In genomic region chr15:41930221-41930866, GRCh38 we compare ENCODE assay signal across 1 cellular context.
TF ChIP-seq lines count a peak whose summit lies in the region.

No MANE protein-coding gene starts in this region.

TF ChIP-seq in HEK293, 187 proteins besides CTCF, POLR2A, EP300 and RAD21 (continued from another document and continues in another):
- TF ChIP-seq ZSCAN18 (tag by site-specific recombination; IDR thresholded peaks at IDR 0.05), result no peak
- TF ChIP-seq ZNF707 (tag by site-specific recombination; IDR thresholded peaks at IDR 0.05), result no peak
- no peak for TF ChIP-seq ZBTB49 (tag by site-specific recombination; IDR thresholded peaks at IDR 0.05; ENCODE audit: low read depth)
- TF ChIP-seq ZNF24 (tag by site-specific recombination; IDR thresholded peaks at IDR 0.05), result no peak
- TF ChIP-seq ZNF366 (tag by site-specific recombination; conservative IDR thresholded peaks at IDR 0.05), result peak; percentile 16; the same call in 1 of the 2 replicates
- TF ChIP-seq ZNF433 (tag by site-specific recombination; IDR thresholded peaks at IDR 0.05; ENCODE audit: low read depth), result no peak
- no peak for TF ChIP-seq ZBTB8A (tag by site-specific recombination; IDR thresholded peaks at IDR 0.05)
- TF ChIP-seq INSM2 (tag by site-specific recombination; IDR thresholded peaks at IDR 0.05), result peak; percentile 86
- no peak for TF ChIP-seq ZNF266 (tag by site-specific recombination; IDR thresholded peaks at IDR 0.05; ENCODE audit: low read depth)
- TF ChIP-seq ZSCAN23 (tag by site-specific recombination; IDR thresholded peaks at IDR 0.05), result no peak
- TF ChIP-seq ZNF473 (tag by site-specific recombination; IDR thresholded peaks at IDR 0.05), result no peak
- TF ChIP-seq TCF7L2 (IDR thresholded peaks at IDR 0.05; ENCODE audit: borderline replicate concordance, low read depth, low read length), result no peak
- TF ChIP-seq ZNF645 (tag by site-specific recombination; IDR thresholded peaks at IDR 0.05), result no peak
- no peak for TF ChIP-seq GLI4 (tag by site-specific recombination; IDR thresholded peaks at IDR 0.05)
- no peak for TF ChIP-seq KLF16 (tag by site-specific recombination; IDR thresholded peaks at IDR 0.05)
- TF ChIP-seq SALL2 (tag by site-specific recombination; IDR thresholded peaks at IDR 0.05; ENCODE audit: borderline replicate concordance), result no peak
- no peak for TF ChIP-seq ZNF2 (tag by site-specific recombination; IDR thresholded peaks at IDR 0.05)
- no peak for TF ChIP-seq SCRT1 (tag by site-specific recombination; IDR thresholded peaks at IDR 0.05; ENCODE audit: borderline replicate concordance)
- TF ChIP-seq ZNF529 (tag by site-specific recombination; IDR thresholded peaks at IDR 0.05; ENCODE audit: insufficient replicate concordance), result no peak
- no peak for TF ChIP-seq HOXC10 (CRISPR knock-in tag; IDR thresholded peaks at IDR 0.05)
- TF ChIP-seq ZNF747 (tag by site-specific recombination; IDR thresholded peaks at IDR 0.05), result no peak
- TF ChIP-seq ZNF843 (tag by site-specific recombination; IDR thresholded peaks at IDR 0.05), result 0 out of 2 replicates have a peak, but pooled peaks have one; percentile 40
- 0 out of 2 replicates have a peak, but pooled peaks have one; percentile 44 for TF ChIP-seq ZNF660 (tag by site-specific recombination; IDR thresholded peaks at IDR 0.05)
- no peak for TF ChIP-seq ELK4 (IDR thresholded peaks at IDR 0.05; ENCODE audit: borderline replicate concordance, low read depth, low read length)
- no peak for TF ChIP-seq ZNF513 (tag by site-specific recombination; IDR thresholded peaks at IDR 0.05)
- TF ChIP-seq WT1 (tag by site-specific recombination; IDR thresholded peaks at IDR 0.05), result no peak
- TF ChIP-seq ZBTB1 (tag by site-specific recombination; IDR thresholded peaks at IDR 0.05), result no peak
- TF ChIP-seq OSR2 (tag by site-specific recombination; IDR thresholded peaks at IDR 0.05), result no peak
- TF ChIP-seq ZNF23 (tag by site-specific recombination; IDR thresholded peaks at IDR 0.05; ENCODE audit: borderline replicate concordance), result no peak
- peak; percentile 42; the same call in 1 of the 2 replicates for TF ChIP-seq HIC1 (tag by site-specific recombination; IDR thresholded peaks at IDR 0.05)
- TF ChIP-seq ZNF654 (tag by site-specific recombination; IDR thresholded peaks at IDR 0.05; ENCODE audit: low read depth), result 0 out of 2 replicates have a peak, but pooled peaks have one; percentile 23
- no peak for TF ChIP-seq GFI1B (tag by site-specific recombination; IDR thresholded peaks at IDR 0.05)
- no peak for TF ChIP-seq REST (tag by site-specific recombination; IDR thresholded peaks at IDR 0.05)
- no peak for TF ChIP-seq GLI2 (tag by site-specific recombination; IDR thresholded peaks at IDR 0.05; ENCODE audit: borderline replicate concordance, low read depth)
- no peak for TF ChIP-seq KLF7 (tag by site-specific recombination; IDR thresholded peaks at IDR 0.05; ENCODE audit: borderline replicate concordance)
- TF ChIP-seq KLF17 (tag by site-specific recombination; IDR thresholded peaks at IDR 0.05), result peak; percentile 68; the same call in 1 of the 2 replicates
- no peak for TF ChIP-seq TSHZ1 (tag by site-specific recombination; IDR thresholded peaks at IDR 0.05; ENCODE audit: borderline replicate concordance)
- no peak for TF ChIP-seq TRIM28 (IDR thresholded peaks at IDR 0.05; ENCODE audit: borderline replicate concordance, low read length)
- no peak for TF ChIP-seq ZNF558 (tag by site-specific recombination; IDR thresholded peaks at IDR 0.05)
- TF ChIP-seq ZNF560 (tag by site-specific recombination; IDR thresholded peaks at IDR 0.05; ENCODE audit: borderline replicate concordance), result no peak
- no peak for TF ChIP-seq ZNF426 (tag by site-specific recombination; IDR thresholded peaks at IDR 0.05)
- TF ChIP-seq ZXDB (tag by site-specific recombination; IDR thresholded peaks at IDR 0.05), result no peak
- TF ChIP-seq ZNF585B (tag by site-specific recombination; IDR thresholded peaks at IDR 0.05), result no peak
